In genomic region chr5:150209020-150209635, GRCh38 we compare ENCODE assay signal across 8 cellular contexts. TPM values are rescaled to one million over a fixed set of nuclear protein-coding genes. Genes with fewer than 3 reads are reported as not detected.
A peak's percentile ranks its signal among the peaks of the same experiment; 100 is the strongest.
DNase-seq lines count a peak whose midpoint lies in the region; ATAC-seq and TF ChIP-seq lines count a peak whose summit lies in the region.

No MANE protein-coding gene starts in this region.

- BruUV-seq in PC-3 (replicated peaks; lab: Mats Ljungman, UMichigan), result no TSS peak

- H3K4me3 ChIP-seq in PC-3 (ENCODE audit: low read length) (peak overlapping the region; percentile 25; the same call in 1 of the 2 replicates), osteoblast (ENCODE audit: insufficient read depth, low read length) (peak overlapping the region; percentile 39)

- peak overlapping the region; percentile 52 for H3K27ac ChIP-seq in PC-3 (ENCODE audit: low read length)
- H3K27ac ChIP-seq in cingulate gyrus (ENCODE audit: low read depth, low read length), result peak overlapping the region; percentile 54
- H3K27ac ChIP-seq in osteoblast (ENCODE audit: low read depth, low read length), result peak overlapping the region; percentile 90

- H3K27me3 Mint-ChIP-seq in endothelial cell (ENCODE audit: unreplicated experiment), result peaks cover 8% of the 10 kb centered on the region

- H3K27me3 ChIP-seq in PC-3 (ENCODE audit: low read length), result no peaks in the 10 kb centered on the region
- no peaks in the 10 kb centered on the region for H3K27me3 ChIP-seq in osteoblast (ENCODE audit: insufficient read depth, low read length)

- peak overlapping the region; percentile 72 for H2AFZ ChIP-seq in PC-3 (ENCODE audit: low read length)
- peak overlapping the region; percentile 87 for H2AFZ ChIP-seq in osteoblast (ENCODE audit: low read length)

- H3K4me1 ChIP-seq in PC-3 (ENCODE audit: insufficient read depth, low read length), result peaks cover 16% of the 10 kb centered on the region
- H3K4me1 ChIP-seq in osteoblast (ENCODE audit: insufficient read depth, low read length), result peaks cover 23% of the 10 kb centered on the region

- POLR2A ChIA-PET in PC-3 (lab: Charles Lee; ENCODE audit: unreplicated experiment), result no interaction called here

- DNase-seq in EH (ENCODE audit: low read depth) (peak; percentile 56), PC-3 (peak; percentile 77), osteoblast (ENCODE audit: insufficient read length, low spot score, missing footprints) (peak; percentile 94), SIG-M5 (lab: John Stamatoyannopoulos, UW) (no peak), endothelial cell (ENCODE audit: low spot score) (no peak), posterior vena cava (ENCODE audit: low spot score) (no peak), middle frontal gyrus (ENCODE audit: extremely low spot score, low spot score) (no peak)

- TF ChIP-seq CTCF in PC-3 (conservative IDR thresholded peaks at IDR 0.05; ENCODE audit: low read depth, low read length) (no peak), osteoblast (IDR thresholded peaks at IDR 0.05; ENCODE audit: extremely low read depth, low read depth, low read length) (no peak), endothelial cell (IDR thresholded peaks at IDR 0.05; ENCODE audit: unreplicated experiment) (no peak)

- no peaks in the 10 kb centered on the region for H3K9me2 ChIP-seq in PC-3 (replicated peaks; ENCODE audit: low read length)

- H3K4me3 Mint-ChIP-seq in endothelial cell (ENCODE audit: unreplicated experiment), result no peak overlapping the region

- peaks cover 14% of the 10 kb centered on the region for H3K4me1 Mint-ChIP-seq in endothelial cell (ENCODE audit: unreplicated experiment)

- peak; percentile 83 for ATAC-seq in PC-3

- no peaks in the 10 kb centered on the region for H3K36me3 ChIP-seq in PC-3 (ENCODE audit: low read depth, low read length)
- no peaks in the 10 kb centered on the region for H3K36me3 ChIP-seq in osteoblast (ENCODE audit: insufficient read depth, low read length)

- peak overlapping the region; percentile 21 for H3K9ac ChIP-seq in PC-3 (ENCODE audit: low read length)

- no peaks in the 10 kb centered on the region for H3K36me3 Mint-ChIP-seq in endothelial cell (ENCODE audit: low read depth, unreplicated experiment)

- CTCF ChIA-PET in PC-3 (lab: Charles Lee), result no interaction called here

- H3K4me2 ChIP-seq in PC-3 (ENCODE audit: low read length), result peak overlapping the region; percentile 72
- peak overlapping the region; percentile 69 for H3K4me2 ChIP-seq in osteoblast (ENCODE audit: insufficient read depth, low read length)

- H3K79me2 ChIP-seq in PC-3 (ENCODE audit: low read length) (no peaks in the 10 kb centered on the region), osteoblast (ENCODE audit: insufficient read depth, low read length) (no peaks in the 10 kb centered on the region)

- no peaks in the 10 kb centered on the region for H4K20me1 ChIP-seq in PC-3 (ENCODE audit: low read length)
- no peaks in the 10 kb centered on the region for H4K20me1 ChIP-seq in osteoblast (ENCODE audit: insufficient read depth, low read length)

- H3F3A ChIP-seq in PC-3 (ENCODE audit: low read length, unreplicated experiment), result no peaks in the 10 kb centered on the region

- H3K9me3 Mint-ChIP-seq in endothelial cell (ENCODE audit: unreplicated experiment), result no peaks in the 10 kb centered on the region

- intact Hi-C loops in PC-3 (cut with micrococcal nuclease) (no loop called here), posterior vena cava (cut with DNase I) (no loop called here)

- H3K9me3 ChIP-seq in PC-3 (ENCODE audit: low read length) (no peaks in the 10 kb centered on the region), osteoblast (ENCODE audit: low read depth, low read length) (no peaks in the 10 kb centered on the region)

- H3K27ac Mint-ChIP-seq in endothelial cell (ENCODE audit: unreplicated experiment), result no peak overlapping the region

RNA-seq across cellular contexts. Expression of gene SLC6A7, which starts 19.3 kb away (rescaled TPM):
- total RNA-seq in PC-3 (2014; rRNA removed), result 0.29 and 0.35 TPM in 2 replicates
- total RNA-seq in osteoblast, result under 0.01 TPM in 1 of 2 replicates, not detected in the other
- total RNA-seq in endothelial cell (ENCODE audit: unreplicated experiment), result not detected
- total RNA-seq in posterior vena cava, result under 1 TPM; 0.14 to 0.19 TPM

RNA-seq across cellular contexts. Expression of gene CDX1, which starts 42.5 kb away (rescaled TPM):
- total RNA-seq in PC-3 (2014; rRNA removed) (not detected in 2 replicates), osteoblast (0.29 and 0.36 TPM in 2 replicates), endothelial cell (ENCODE audit: unreplicated experiment) (0.59 TPM), posterior vena cava (under 1 TPM in 1 of 2 donors, not detected in 1; 0.28 TPM)

RNA-seq across cellular contexts. Expression of gene PDGFRB, which starts 53.5 kb away (rescaled TPM):
- total RNA-seq in PC-3 (2014; rRNA removed) (0.12 and 0.66 TPM in 2 replicates), osteoblast (531 and 567 TPM in 2 replicates), endothelial cell (ENCODE audit: unreplicated experiment) (23.7 TPM), posterior vena cava (100 to 1,000 TPM; 251 to 394 TPM)

Comparison
In these comparisons a context has a peak if more than half of its experiments do, and no peak if none do; other contexts are left out.
1. DNase-seq: peak in EH (single experiment), PC-3 (single experiment) and osteoblast (single experiment); none in SIG-M5 (single experiment), endothelial cell (single experiment), posterior vena cava (single experiment) and middle frontal gyrus (single experiment).
2. RNA of gene PDGFRB, which starts 53.5 kb away (total RNA-seq): 531 to 567 TPM in osteoblast, 251 to 394 TPM in posterior vena cava and 23.7 TPM in endothelial cell (single experiment); 0.12 to 0.66 TPM in PC-3; every median in the first group is over 10 times any median in the second.
3. Peak in every context shown above with its lines, with median percentiles within 50 percentile points of each other: H3K27ac ChIP-seq.